ENCODE assay signal across 11 cellular contexts in the genomic region with DNA sequence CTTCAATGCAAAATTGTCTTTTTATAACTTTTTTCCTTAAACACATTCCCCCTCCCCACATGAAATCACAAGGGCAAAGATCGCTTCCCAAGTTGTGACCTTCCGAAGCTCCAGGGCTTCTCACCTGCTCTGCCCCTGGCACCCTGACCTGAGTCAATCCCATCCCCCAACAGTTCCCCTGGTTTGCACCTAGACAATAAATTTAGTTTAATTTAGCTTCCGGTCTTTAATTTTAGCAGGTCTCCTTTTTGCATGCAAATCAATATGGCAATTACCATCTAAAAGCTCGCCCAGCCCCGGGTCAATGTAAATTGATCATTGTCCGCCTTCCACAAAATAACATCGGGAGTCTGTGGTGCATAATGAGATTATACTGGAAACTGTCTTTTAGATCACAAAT. TPM values are rescaled to one million over a fixed set of nuclear protein-coding genes. Genes with fewer than 3 reads are reported as not detected.
A peak's percentile ranks its signal among the peaks of the same experiment; 100 is the strongest.
DNase-seq lines count a peak whose midpoint lies in the region; TF ChIP-seq lines count a peak whose summit lies in the region.
"Had no signal": no experiment of that assay in that cellular context is flagged by ENCODE, and none has a peak within 500 bp of the region (broad histone marks: within the 10 kb centered on the region; RNA-seq: fewer than 3 reads in every experiment).

No MANE protein-coding gene starts in this region.

- CTCF ChIA-PET in activated CD4-positive, alpha-beta T cell treated with anti-CD3 and anti-CD28 coated beads, Interleukin-2, amount 10 ng/mL, durations not matched to agents 7 days and 5 days (lab: Charles Lee) = no interaction called here
- CTCF ChIA-PET in RWPE1 (lab: Yijun Ruan, JAX) = no interaction called here

- H3K4me3 Mint-ChIP-seq in activated CD4-positive, alpha-beta T cell treated with anti-CD3 and anti-CD28 coated beads, Interleukin-2, amount 10 ng/mL, durations not matched to agents 7 days and 5 days = peak overlapping the region; percentile 64

- TF ChIP-seq EP300 in sigmoid colon (IDR thresholded peaks at IDR 0.05) = no peak

- H3K27ac ChIP-seq in RWPE1 (peak overlapping the region; percentile 59), sigmoid colon (peak overlapping the region in 3 of 4 donors; percentile 71 to 83 (median 77)), SJCRH30 (no peak overlapping the region)
- H3K27ac ChIP-seq: KMS-11 had no signal

- POLR2A ChIA-PET in activated CD4-positive, alpha-beta T cell treated with anti-CD3 and anti-CD28 coated beads, Interleukin-2, amount 10 ng/mL, durations not matched to agents 7 days and 5 days (lab: Charles Lee) = no interaction called here
- POLR2A ChIA-PET in RWPE1 (lab: Yijun Ruan, JAX; ENCODE audit: low non-redundant PET) = no interaction called here

- H3K4me1 ChIP-seq in sigmoid colon = peaks cover 0 to 78% (median 63%) of the 10 kb centered on the region in 4 donors
- peaks cover 16% of the 10 kb centered on the region for H3K4me1 ChIP-seq in SJCRH30

- H3K4me3 ChIP-seq in fibroblast of mammary gland (ENCODE audit: control insufficient read depth, low read depth, low read length) (peak overlapping the region; percentile 28), sigmoid colon (peak overlapping the region in 1 of 4 donors; percentile 47), lower leg skin (ENCODE audit: low read depth, poor library complexity, severe bottlenecking) (no peak overlapping the region), SJCRH30 (no peak overlapping the region)

- TF ChIP-seq CTCF in RWPE1 (conservative IDR thresholded peaks at IDR 0.05; ENCODE audit: low read depth) = no peak
- no peak for TF ChIP-seq CTCF in fibroblast of mammary gland (conservative IDR thresholded peaks at IDR 0.05; ENCODE audit: control insufficient read depth, insufficient read depth, low read depth, low read length)
- no peak for TF ChIP-seq CTCF in sigmoid colon (IDR thresholded peaks at IDR 0.05)
- TF ChIP-seq CTCF in lower leg skin (IDR thresholded peaks at IDR 0.05) = no peak

- H3K36me3 Mint-ChIP-seq in activated CD4-positive, alpha-beta T cell treated with anti-CD3 and anti-CD28 coated beads, Interleukin-2, amount 10 ng/mL, durations not matched to agents 7 days and 5 days (ENCODE audit: low read depth) = peaks cover 19% of the 10 kb centered on the region

- H3K9me3 Mint-ChIP-seq in activated CD4-positive, alpha-beta T cell treated with anti-CD3 and anti-CD28 coated beads, Interleukin-2, amount 10 ng/mL, durations not matched to agents 7 days and 5 days = no peaks in the 10 kb centered on the region

- H3K27me3 Mint-ChIP-seq in activated CD4-positive, alpha-beta T cell treated with anti-CD3 and anti-CD28 coated beads, Interleukin-2, amount 10 ng/mL, durations not matched to agents 7 days and 5 days = no peaks in the 10 kb centered on the region

- no peaks in the 10 kb centered on the region for H3K36me3 ChIP-seq in sigmoid colon
- peaks cover 3% of the 10 kb centered on the region; the same call in 1 of the 2 replicates for H3K36me3 ChIP-seq in SJCRH30

- DNase-seq in activated CD4-positive, alpha-beta T cell treated with anti-CD3 and anti-CD28 coated beads, Interleukin-2, amount 10 ng/mL, durations not matched to agents 7 days and 5 days = no peak
- no peak for DNase-seq in activated CD4-positive, alpha-beta T cell treated with anti-CD3 and anti-CD28 coated beads, Interleukin-2, amount 50 U/mL, for 48 hours
- no peak for DNase-seq in RWPE1 (ENCODE audit: low spot score)
- no peak for DNase-seq in fibroblast of mammary gland (ENCODE audit: low read depth)
- no peak for DNase-seq in sigmoid colon
- DNase-seq in mesenteric fat pad (ENCODE audit: low spot score) = no peak
- no peak for DNase-seq in lower leg skin (ENCODE audit: low spot score in 2 of 2)
- no peak for DNase-seq in SJCRH30
- DNase-seq: ACHN; stimulated activated CD4-positive, alpha-beta T cell treated with anti-CD3 and anti-CD28 coated beads, Interleukin-4, amount 100 ng/mL, for 4 hours had no signal

- TF ChIP-seq POLR2A in sigmoid colon (IDR thresholded peaks at IDR 0.05) = no peak
- no peak for TF ChIP-seq POLR2A in lower leg skin (IDR thresholded peaks at IDR 0.05)

- intact Hi-C loops in sigmoid colon (cut with DNase I) = loop anchor here (10.0 kb wide), 1 partner anchor 174 kb away; no protein-coding TSS in a partner anchor
- intact Hi-C loops in lower leg skin (cut with DNase I; ENCODE audit: low total_unique reads) = no loop called here

- H3K4me1 Mint-ChIP-seq in activated CD4-positive, alpha-beta T cell treated with anti-CD3 and anti-CD28 coated beads, Interleukin-2, amount 10 ng/mL, durations not matched to agents 7 days and 5 days = peaks cover 63% of the 10 kb centered on the region

- H3K9me3 ChIP-seq in sigmoid colon (no peaks in the 10 kb centered on the region), SJCRH30 (replicated peaks) (no peaks in the 10 kb centered on the region)

- H3K27ac Mint-ChIP-seq in activated CD4-positive, alpha-beta T cell treated with anti-CD3 and anti-CD28 coated beads, Interleukin-2, amount 10 ng/mL, durations not matched to agents 7 days and 5 days = peak overlapping the region; percentile 60

- H3K27me3 ChIP-seq in sigmoid colon (no peaks in the 10 kb centered on the region), SJCRH30 (no peaks in the 10 kb centered on the region)

- 63 to 75% methylated on average over 7 of the region's 7 CpGs for WGBS in sigmoid colon, 2 donors
- 42 to 73% methylated on average over 7 of the region's 7 CpGs for WGBS in lower leg skin, 2 donors

RNA-seq across cellular contexts. Expression of a gene that starts 6.8 kb away (rescaled TPM):
- total RNA-seq in activated CD4-positive, alpha-beta T cell treated with anti-CD3 and anti-CD28 coated beads, Interleukin-2, amount 10 ng/mL, durations not matched to agents 7 days and 5 days = 10 to 100 TPM; 53.1 to 54.9 TPM
- total RNA-seq in sigmoid colon = 10 to 100 TPM; 15.8 to 31.6 (median 23.0) TPM
- 10 to 100 TPM in 1 of 3 donors, 1 to 10 TPM in 2; 3.5 to 11.5 (median 3.6) TPM for polyA plus RNA-seq in sigmoid colon
- total RNA-seq in mesenteric fat pad = 20.5 TPM
- 10 to 100 TPM; 23.8 to 37.5 (median 31.1) TPM for total RNA-seq in lower leg skin
- total RNA-seq in SJCRH30 (2014; rRNA removed; shearing (Covaris generic)) = 62.5 and 64.8 TPM in 2 replicates
